ENCODE assay signal across 20 cellular contexts in genomic region chr14:56650075-56650474, GRCh38.
DNase-seq lines count a peak whose midpoint lies in the region; ATAC-seq, FAIRE-seq and TF ChIP-seq lines count a peak whose summit lies in the region.
"Had no signal": no experiment of that assay in that cellular context is flagged by ENCODE, and none has a peak within 500 bp of the region (broad histone marks: within the 10 kb centered on the region; RNA-seq: fewer than 3 reads in every experiment).

No MANE protein-coding gene starts in this region.

- no peak overlapping the region for H3K4me2 ChIP-seq in endothelial cell of umbilical vein (ENCODE audit: insufficient read depth, low read length)
- H3K4me2 ChIP-seq: A549 had no signal

- H3K4me1 ChIP-seq in heart left ventricle, result no peaks in the 10 kb centered on the region
- H3K4me1 ChIP-seq in endothelial cell of umbilical vein (ENCODE audit: control insufficient read depth, extremely low read depth, insufficient read depth, low read length), result no peaks in the 10 kb centered on the region
- peaks cover 0 to 19% (median 2%) of the 10 kb centered on the region in 4 donors for H3K4me1 ChIP-seq in tibial artery
- H3K4me1 ChIP-seq: A549 had no signal

- H3K9ac ChIP-seq in endothelial cell of umbilical vein (replicated peaks; ENCODE audit: extremely low read depth, insufficient read depth, low read length), result no peak overlapping the region

- 55 to 77% (median 68%) methylated on average over 6 to 9 of the region's 9 CpGs for WGBS in heart left ventricle, 4 donors

- TF ChIP-seq POLR2A in heart left ventricle (IDR thresholded peaks at IDR 0.05), result no peak
- no peak for TF ChIP-seq POLR2A in endothelial cell of umbilical vein (IDR thresholded peaks at IDR 0.05; ENCODE audit: low read depth, low read length)
- TF ChIP-seq POLR2A in GM18505 (IDR thresholded peaks at IDR 0.05; ENCODE audit: borderline replicate concordance, extremely low read depth, insufficient read depth, insufficient read length), result no peak

- no peaks in the 10 kb centered on the region for H3K9me3 ChIP-seq in heart left ventricle
- no peaks in the 10 kb centered on the region for H3K9me3 ChIP-seq in endothelial cell of umbilical vein (replicated peaks; ENCODE audit: control insufficient read depth, insufficient read depth, low read length)
- no peaks in the 10 kb centered on the region for H3K9me3 ChIP-seq in tibial artery
- H3K9me3 ChIP-seq: A549 had no signal

- CTCF ChIA-PET in endothelial cell of umbilical vein (lab: Charles Lee), result interaction anchor here (1.2 kb wide), 1 partner anchor 9 kb away, joined by 3 read pairs; no protein-coding TSS in a partner anchor

- dilution Hi-C loops in endothelial cell of umbilical vein (cut with MboI; ENCODE audit: extremely low pct_ligation_motif_present, low sequenced_read_pairs), result no loop called here

- no peaks in the 10 kb centered on the region for H3K79me2 ChIP-seq in endothelial cell of umbilical vein (ENCODE audit: control insufficient read depth, insufficient read depth, low read length)

- H3K27ac ChIP-seq in heart left ventricle, result no peak overlapping the region
- no peak overlapping the region for H3K27ac ChIP-seq in endothelial cell of umbilical vein (ENCODE audit: insufficient read depth, low read depth, low read length)
- H3K27ac ChIP-seq in tibial artery, result peak overlapping the region in 1 of 2 donors; percentile 32
- H3K27ac ChIP-seq: A549, RWPE1 had no signal

- no peaks in the 10 kb centered on the region for H4K20me1 ChIP-seq in endothelial cell of umbilical vein (replicated peaks; ENCODE audit: control insufficient read depth, extremely low read depth, insufficient read depth, low read length)

- DNase-seq in heart left ventricle (peak in 1 of 5 donors; percentile 26), cardiac septum (ENCODE audit: low spot score) (no peak), endothelial cell of umbilical vein (ENCODE audit: low read depth, low spot score) (peak; percentile 15), mucosa of gallbladder (ENCODE audit: low spot score) (peak; percentile 42), tibial artery (peak; percentile 25 to 72)
- no peak for DNase-seq in activated CD8-positive, alpha-beta memory T cell treated with anti-CD3 and anti-CD28 coated beads, Interleukin-2, amount 50 U/mL, for 48 hours
- DNase-seq: CD4-positive, CD25-positive, alpha-beta regulatory T cell; DMS53; HCEC 1CT; NCI-H146; NCI-H2107; NCI-H345; NCI-H69 had no signal

- ATAC-seq in heart left ventricle (peak in 3 of 4 donors; percentile 20 to 74 (median 57)), GM18505 (IDR thresholded peaks at IDR 0.05; ENCODE audit: unreplicated experiment) (no peak), HG02981 (IDR thresholded peaks at IDR 0.05; ENCODE audit: unreplicated experiment) (no peak)
- ATAC-seq: A549, GM12878, K562 had no signal

- TF ChIP-seq CTCF in heart left ventricle (IDR thresholded peaks at IDR 0.05), result no peak
- no peak for TF ChIP-seq CTCF in endothelial cell of umbilical vein (IDR thresholded peaks at IDR 0.05; ENCODE audit: extremely low read depth in 1 of 2, insufficient read depth in 1 of 2, low read depth in 1 of 2, low read length in 2 of 2)
- no peak for TF ChIP-seq CTCF in tibial artery (IDR thresholded peaks at IDR 0.05)

- peaks cover 0 to 23% (median 18%) of the 10 kb centered on the region in 9 donors for H3K36me3 ChIP-seq in heart left ventricle
- peaks cover 0 to 2% of the 10 kb centered on the region in 2 experiments for H3K36me3 ChIP-seq in endothelial cell of umbilical vein (ENCODE audit: control insufficient read depth in 2 of 2, extremely low read depth in 1 of 2, insufficient read depth in 2 of 2, low read length in 2 of 2)
- H3K36me3 ChIP-seq in tibial artery, result peaks cover 0 to 18% (median 0%) of the 10 kb centered on the region in 3 donors

- H2AFZ ChIP-seq in endothelial cell of umbilical vein (ENCODE audit: low read depth, low read length), result no peak overlapping the region

- H3K27me3 ChIP-seq in heart left ventricle (no peaks in the 10 kb centered on the region), endothelial cell of umbilical vein (ENCODE audit: control insufficient read depth in 2 of 2, insufficient read depth in 2 of 2, low read length in 2 of 2) (no peaks in the 10 kb centered on the region), tibial artery (no peaks in the 10 kb centered on the region)

- no peak for FAIRE-seq in endothelial cell of umbilical vein (lab: Jason Lieb, UNC)
- FAIRE-seq: A549, GM12878, GM19239, K562 had no signal

- H3K9me1 ChIP-seq in endothelial cell of umbilical vein (replicated peaks; ENCODE audit: control insufficient read depth, extremely low read depth, insufficient read depth, low read length), result no peaks in the 10 kb centered on the region

- POLR2A ChIA-PET in endothelial cell of umbilical vein (lab: Charles Lee), result no interaction called here

- H3K4me3 ChIP-seq in heart left ventricle, result no peak overlapping the region
- no peak overlapping the region for H3K4me3 ChIP-seq in endothelial cell of umbilical vein (replicated peaks in 1 of 3; ENCODE audit: insufficient read depth in 1 of 3, low read depth in 1 of 3, low read length in 3 of 3)
- H3K4me3 ChIP-seq in tibial artery, result no peak overlapping the region
- H3K4me3 ChIP-seq: A549, GM12878, K562 had no signal

- no TSS peak for BruUV-seq in endothelial cell of umbilical vein (replicated peaks; lab: Mats Ljungman, UMichigan)

- intact Hi-C loops in heart left ventricle (cut with DNase I), result no loop called here
- intact Hi-C loops in cardiac septum (cut with DNase I), result no loop called here
- intact Hi-C loops in endothelial cell of umbilical vein (cut with micrococcal nuclease), result loop anchor here (10.0 kb wide), 1 partner anchor 525 kb away; no protein-coding TSS in a partner anchor
- intact Hi-C loops in tibial artery (cut with DNase I; ENCODE audit: low total_unique reads), result no loop called here

TF ChIP-seq in endothelial cell of umbilical vein, 7 proteins besides CTCF, POLR2A, EP300 and RAD21:
- TF ChIP-seq MAX (IDR thresholded peaks at IDR 0.05; ENCODE audit: insufficient read depth, insufficient read length), result no peak
- TF ChIP-seq FOS (IDR thresholded peaks at IDR 0.05; ENCODE audit: borderline replicate concordance, insufficient read depth, low read length), result no peak
TF ChIP-seq in endothelial cell of umbilical vein: peak in this region for 0.

Comparison
In these comparisons a context has a peak if more than half of its experiments do, and no peak if none do; other contexts are left out.
1. ATAC-seq: peak in heart left ventricle (3 of 4); none in GM18505 (single experiment) and HG02981 (single experiment).
2. DNase-seq: peak in endothelial cell of umbilical vein (single experiment), mucosa of gallbladder (single experiment) and tibial artery (2 of 2); none in cardiac septum (single experiment) and activated CD8-positive, alpha-beta memory T cell treated with anti-CD3 and anti-CD28 coated beads, Interleukin-2, amount 50 U/mL, for 48 hours (single experiment).